In the genomic region with DNA sequence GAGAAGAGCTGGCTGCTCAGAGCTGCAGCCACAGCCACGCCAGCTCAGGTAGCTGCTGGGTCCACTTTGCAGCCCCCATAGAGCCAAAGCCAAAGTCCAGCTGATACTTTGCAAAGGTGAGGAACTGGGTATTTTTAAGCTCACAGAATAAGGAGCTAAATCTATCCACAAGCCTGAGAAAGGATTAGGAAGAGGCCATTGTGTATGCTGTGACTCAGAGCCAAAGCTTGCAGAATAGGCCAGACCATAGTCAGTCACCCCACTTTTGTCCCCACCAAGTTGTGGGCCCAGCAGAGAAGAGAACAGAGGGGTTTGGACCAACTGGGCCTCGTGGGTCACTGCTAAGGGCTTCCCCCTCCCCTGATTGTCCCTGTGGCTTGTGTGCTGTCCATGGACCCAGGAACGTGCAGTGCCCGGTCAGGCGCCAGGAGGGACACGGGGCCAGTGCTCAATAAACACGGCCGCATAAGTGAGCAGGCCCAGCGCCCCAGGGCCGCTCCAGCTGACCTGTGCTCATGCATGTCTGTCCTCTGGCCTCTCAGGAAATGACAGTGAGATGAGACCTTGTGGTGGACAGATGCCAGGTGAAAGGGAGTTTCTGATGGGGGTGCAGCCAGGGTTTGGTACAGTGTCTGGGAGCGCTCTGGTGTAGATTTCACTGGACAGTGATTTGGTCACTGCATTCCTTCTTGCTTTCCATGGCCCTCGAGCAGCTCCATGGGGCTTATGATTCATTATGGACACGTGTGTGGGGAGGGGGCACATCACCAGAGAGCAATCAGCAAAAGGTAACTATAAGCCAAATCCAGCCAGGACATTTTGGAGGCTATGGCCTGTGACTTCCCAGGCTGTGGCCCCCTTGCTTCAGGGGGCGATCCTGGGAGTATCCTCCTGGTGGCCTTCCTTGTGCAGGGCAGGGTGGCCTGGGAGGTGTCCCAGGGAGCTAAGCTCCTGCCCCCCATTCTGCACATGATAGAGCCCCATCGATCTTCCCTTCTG, we compare ENCODE assay signal across 15 cellular contexts. TPM values are rescaled to one million over a fixed set of nuclear protein-coding genes. Genes with fewer than 3 reads are reported as not detected.
DNase-seq lines count a peak whose midpoint lies in the region; ATAC-seq and TF ChIP-seq lines count a peak whose summit lies in the region.
"Had no signal": no experiment of that assay in that cellular context is flagged by ENCODE, and none has a peak within 500 bp of the region (broad histone marks: within the 10 kb centered on the region; RNA-seq: fewer than 3 reads in every experiment).

No MANE protein-coding gene starts in this region.

- no peaks in the 10 kb centered on the region for H3K36me3 ChIP-seq in endodermal cell (ENCODE audit: control insufficient read depth, insufficient read depth, low read length)
- H3K36me3 ChIP-seq in neuron (ENCODE audit: insufficient read depth, low read length): no peaks in the 10 kb centered on the region
- no peaks in the 10 kb centered on the region for H3K36me3 ChIP-seq in hepatocyte (replicated peaks; ENCODE audit: insufficient read depth, low read depth)

- H3K9ac ChIP-seq in endodermal cell (ENCODE audit: extremely low read depth, low read length, poor library complexity, severe bottlenecking): no peak overlapping the region

- H3K9me2 ChIP-seq in hepatocyte (replicated peaks; ENCODE audit: insufficient read depth): no peaks in the 10 kb centered on the region

- H3K36me3 Mint-ChIP-seq in endodermal cell (ENCODE audit: low read depth): no peaks in the 10 kb centered on the region

- H3K27me3 Mint-ChIP-seq in endodermal cell (ENCODE audit: insufficient read depth): peaks cover 17% of the 10 kb centered on the region

- H3K4me3 ChIP-seq in endodermal cell (ENCODE audit: low read length) (no peak overlapping the region), neuron (ENCODE audit: low read length) (no peak overlapping the region), hepatocyte (no peak overlapping the region)
- H3K4me3 ChIP-seq: SK-N-MC had no signal

- H3K4me2 ChIP-seq in hepatocyte: no peak overlapping the region

- 89 to 92% methylated on average over 8 to 15 of the region's 15 CpGs for WGBS in endodermal cell (ENCODE audit: insufficient coverage in 1 of 2, insufficient read length in 1 of 2), 2 experiments
- WGBS in hepatocyte (ENCODE audit: low lambda C conversion rate, missing lambda C conversion rate): 82% methylated on average over 15 of the region's 15 CpGs

- DNase-seq in AG08395 (ENCODE audit: low spot score) (peak; percentile 28), HK-2 (ENCODE audit: unreplicated experiment) (peak; percentile 80), endodermal cell (no peak), hepatocyte (ENCODE audit: low spot score) (no peak), NCI-H2196 treated with DMSO at 0.1 percent for 48 hours (lab: John Stamatoyannopoulos, UW; ENCODE audit: unreplicated experiment) (no peak), NCI-H1105 (lab: John Stamatoyannopoulos, UW) (no peak)
- DNase-seq: activated CD4-positive, alpha-beta T cell treated with anti-CD3 and anti-CD28 coated beads, Interleukin-2, amount 50 U/mL, for 4 hours; dermis blood vessel endothelial cell; foreskin fibroblast; NCI-H1694 treated with DMSO at 0.1 percent for 48 hours; NCI-H748 treated with DMSO at 0.1 percent for 48 hours had no signal

- H3K4me1 ChIP-seq in endodermal cell (ENCODE audit: control insufficient read depth, insufficient read depth, low read length): no peaks in the 10 kb centered on the region
- peaks cover 13% of the 10 kb centered on the region for H3K4me1 ChIP-seq in neuron (ENCODE audit: insufficient read depth, low read length)
- no peaks in the 10 kb centered on the region for H3K4me1 ChIP-seq in hepatocyte (ENCODE audit: insufficient read depth)

- H4K20me1 ChIP-seq in hepatocyte (ENCODE audit: insufficient read depth, poor library complexity, severe bottlenecking): no peaks in the 10 kb centered on the region

- H3K4me1 Mint-ChIP-seq in endodermal cell: peaks cover 2% of the 10 kb centered on the region

- H3K27me3 ChIP-seq in endodermal cell (ENCODE audit: control insufficient read depth, insufficient read depth, low read length, poor library complexity, severe bottlenecking) (peaks cover 6% of the 10 kb centered on the region), neuron (ENCODE audit: insufficient read depth, low read length) (peaks cover 15% of the 10 kb centered on the region), hepatocyte (no peaks in the 10 kb centered on the region)

- no peak for ATAC-seq in GM21423 (IDR thresholded peaks at IDR 0.05; ENCODE audit: unreplicated experiment)

- H3K9me3 ChIP-seq in endodermal cell (ENCODE audit: control insufficient read depth, low read length) (no peaks in the 10 kb centered on the region), neuron (ENCODE audit: low read length) (no peaks in the 10 kb centered on the region), hepatocyte (ENCODE audit: low read depth) (no peaks in the 10 kb centered on the region)

- H3K9me3 Mint-ChIP-seq in endodermal cell: no peaks in the 10 kb centered on the region

- H2AFZ ChIP-seq in neuron (ENCODE audit: low read depth, low read length): peak overlapping the region; percentile 82
- H2AFZ ChIP-seq in hepatocyte: no peak overlapping the region

- no peak overlapping the region for H3K4me3 Mint-ChIP-seq in endodermal cell

- H3K27ac Mint-ChIP-seq in endodermal cell: no peak overlapping the region

- no peaks in the 10 kb centered on the region for H3K79me2 ChIP-seq in hepatocyte

- H3K27ac ChIP-seq in endodermal cell (ENCODE audit: low read depth, low read length) (peak overlapping the region; percentile 55), hepatocyte (no peak overlapping the region)
- H3K27ac ChIP-seq: SK-N-MC had no signal

- TF ChIP-seq CTCF in endodermal cell (conservative IDR thresholded peaks at IDR 0.05) (peak; percentile 21), hepatocyte (IDR thresholded peaks at IDR 0.05; ENCODE audit: poor library complexity) (no peak)

RNA-seq across cellular contexts. Expression of gene MAL, which starts 31.3 kb away (rescaled TPM):
- total RNA-seq in endodermal cell: not detected
- 10.1 TPM for polyA plus RNA-seq in endodermal cell (2013, experiment 1 of 2)
- polyA plus RNA-seq in endodermal cell (2013, experiment 2 of 2): 9.4 TPM
- 1.4 TPM in 1 of 2 replicates, not detected in the other for total RNA-seq in hepatocyte
- polyA plus RNA-seq in hepatocyte: not detected in 2 replicates
- polyA plus RNA-seq: BJ had no signal

Comparison
In these comparisons a context has a peak if more than half of its experiments do, and no peak if none do; other contexts are left out.
1. DNase-seq: peak in AG08395 (single experiment) and HK-2 (single experiment); none in endodermal cell (single experiment), hepatocyte (single experiment), NCI-H2196 treated with DMSO at 0.1 percent for 48 hours (single experiment) and NCI-H1105 (single experiment).